ENCODE assay signal across 1 cellular context in genomic region chr17:35259001-35259400, GRCh38.
TF ChIP-seq lines count a peak whose summit lies in the region.

No MANE protein-coding gene starts in this region.

TF ChIP-seq in HCT116, 20 proteins besides CTCF, POLR2A, EP300 and RAD21 (continued from another document):
- TF ChIP-seq ZBTB33 (IDR thresholded peaks at IDR 0.05; ENCODE audit: extremely low read depth, insufficient replicate concordance, low read length) = no peak
- no peak for TF ChIP-seq POLR2AphosphoS5 (IDR thresholded peaks at IDR 0.05; ENCODE audit: low read depth, low read length)
- TF ChIP-seq SIN3A (IDR thresholded peaks at IDR 0.05; ENCODE audit: low read depth) = no peak
- TF ChIP-seq MAX (IDR thresholded peaks at IDR 0.05) = no peak
- TF ChIP-seq EGR1 (IDR thresholded peaks at IDR 0.05; ENCODE audit: low read depth) = no peak
- TF ChIP-seq ELF1 (IDR thresholded peaks at IDR 0.05; ENCODE audit: borderline replicate concordance, low read depth) = no peak
- no peak for TF ChIP-seq YY1 (IDR thresholded peaks at IDR 0.05; ENCODE audit: extremely low read depth, insufficient replicate concordance, low read depth, low read length)
- no peak for TF ChIP-seq FOSL1 (IDR thresholded peaks at IDR 0.05; ENCODE audit: low read depth)
- no peak for TF ChIP-seq EZH2 (IDR thresholded peaks at IDR 0.05)
- TF ChIP-seq JUND (IDR thresholded peaks at IDR 0.05) = no peak
- TF ChIP-seq EZH2phosphoT487 (IDR thresholded peaks at IDR 0.05; ENCODE audit: borderline replicate concordance) = no peak
- no peak for TF ChIP-seq TCF7L2 (IDR thresholded peaks at IDR 0.05; ENCODE audit: borderline replicate concordance, extremely low read depth, insufficient read depth, insufficient read length)
- no peak for TF ChIP-seq CBX3 (IDR thresholded peaks at IDR 0.05; ENCODE audit: low read depth)
- no peak for TF ChIP-seq ZFX (IDR thresholded peaks at IDR 0.05)
